14 cellular contexts compared by ENCODE assay signal in the genomic region with DNA sequence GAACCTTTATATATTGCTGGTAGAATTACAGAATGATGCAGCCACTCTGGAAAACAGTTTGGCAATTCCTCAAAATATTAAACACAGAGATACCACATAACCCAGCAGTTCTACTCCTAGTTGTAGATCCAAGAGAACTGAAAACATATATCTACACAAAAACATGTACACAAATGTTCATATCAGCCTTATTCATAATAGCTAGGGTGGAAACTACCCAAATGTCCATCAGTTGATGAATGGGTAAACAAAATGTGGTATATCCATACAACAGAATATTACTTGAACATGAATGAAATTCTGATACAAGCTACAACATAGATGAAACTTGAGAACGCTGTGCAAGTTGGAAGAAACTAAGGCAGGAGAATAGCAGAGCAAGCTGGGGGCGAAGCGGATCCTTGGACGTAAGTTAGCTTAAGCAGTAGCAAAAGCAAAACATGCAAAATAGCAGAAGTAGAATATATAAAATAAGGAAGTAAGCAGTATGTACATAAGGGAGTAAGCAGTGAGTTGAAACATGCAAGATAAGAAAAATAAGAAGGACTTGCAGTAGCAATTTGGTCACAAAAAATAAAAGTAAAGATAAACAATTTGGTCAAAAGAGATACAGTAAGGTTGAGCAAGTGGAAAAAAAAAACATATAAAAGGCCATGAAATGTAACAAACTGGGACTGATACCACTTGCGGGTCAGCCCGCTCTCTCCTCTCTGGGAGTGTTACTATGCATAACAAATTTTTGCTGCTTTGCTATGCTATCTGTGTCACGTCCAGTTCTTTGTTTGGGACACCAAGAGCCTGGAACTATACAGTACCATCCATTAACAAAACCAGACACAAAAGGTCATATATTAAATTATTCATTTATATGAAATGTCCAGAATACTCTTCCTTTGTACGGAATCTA. TPM values are rescaled to one million over a fixed set of nuclear protein-coding genes. Genes with fewer than 3 reads are reported as not detected.
DNase-seq lines count a peak whose midpoint lies in the region; ATAC-seq and TF ChIP-seq lines count a peak whose summit lies in the region.
"Had no signal": no experiment of that assay in that cellular context is flagged by ENCODE, and none has a peak within 500 bp of the region (broad histone marks: within the 10 kb centered on the region; RNA-seq: fewer than 3 reads in every experiment).

No MANE protein-coding gene starts in this region.

- H3K36me3 ChIP-seq in left lung (no peaks in the 10 kb centered on the region), aorta (ENCODE audit: control insufficient read depth in 1 of 2, insufficient read depth in 2 of 2, low read length in 1 of 2) (no peaks in the 10 kb centered on the region), colonic mucosa (no peaks in the 10 kb centered on the region)
- H3K36me3 ChIP-seq: cardiac muscle cell, WERI-Rb-1 had no signal

- H3K9ac ChIP-seq in colonic mucosa (ENCODE audit: low read depth in 2 of 2, low read length in 2 of 2): no peak overlapping the region

- intact Hi-C loops in left lung (cut with DNase I) (no loop called here), aorta (cut with DNase I) (no loop called here), colonic mucosa (cut with DNase I) (no loop called here)

- no peak overlapping the region for H3K4me3 ChIP-seq in left lung
- no peak overlapping the region for H3K4me3 ChIP-seq in aorta (ENCODE audit: low read length in 2 of 2)
- no peak overlapping the region for H3K4me3 ChIP-seq in colonic mucosa
- H3K4me3 ChIP-seq: cardiac muscle cell had no signal

- H3K27ac ChIP-seq in left lung (peak overlapping the region in 1 of 2 donors; percentile 51), aorta (ENCODE audit: low read depth in 1 of 2, low read length in 2 of 2) (no peak overlapping the region), colonic mucosa (no peak overlapping the region)
- H3K27ac ChIP-seq: cardiac muscle cell, WERI-Rb-1 had no signal

- TF ChIP-seq CTCF in left lung (IDR thresholded peaks at IDR 0.05) (no peak), colonic mucosa (IDR thresholded peaks at IDR 0.05) (no peak)

- DNase-seq in NAMALWA (ENCODE audit: low spot score): peak; percentile 46
- DNase-seq in left lung: no peak
- DNase-seq in aorta: no peak
- no peak for DNase-seq in kidney tubule cell (ENCODE audit: low spot score)
- no peak for DNase-seq in DMS79 treated with DMSO at 0.1 percent for 48 hours (lab: John Stamatoyannopoulos, UW)
- DNase-seq in colonic mucosa: no peak
- DNase-seq: activated T-cell treated with anti-CD3 and anti-CD28 coated beads, Interleukin-2, amount 50 U/mL, for 72 hours; Caco-2; H7; NK-92 treated with Interleukin-12 subunit alpha and Interleukin-12 subunit beta, amount 100 ng/mL, for 24 hours; WERI-Rb-1 had no signal

- peak; percentile 58 for ATAC-seq in GM18511 (IDR thresholded peaks at IDR 0.05; ENCODE audit: unreplicated experiment)
- ATAC-seq in HG02798 (IDR thresholded peaks at IDR 0.05; ENCODE audit: poor library complexity, unreplicated experiment): peak; percentile 46
- peak; percentile 60 for ATAC-seq in left lung
- ATAC-seq in aorta (ENCODE audit: low FRiP score): no peak
- ATAC-seq: activated T-cell treated with anti-CD3 and anti-CD28 coated beads, Interleukin-2, amount 50 U/mL, for 72 hours had no signal

- H3K4me1 ChIP-seq in left lung (peaks cover 0 to 7% of the 10 kb centered on the region in 2 donors), aorta (ENCODE audit: control insufficient read depth in 1 of 2, insufficient read depth in 2 of 2, low read length in 2 of 2) (no peaks in the 10 kb centered on the region), colonic mucosa (no peaks in the 10 kb centered on the region)

- WGBS in aorta, 2 donors: 89 to 92% methylated on average over 8 of the region's 8 CpGs

- H3K27me3 ChIP-seq in left lung: no peaks in the 10 kb centered on the region
- H3K27me3 ChIP-seq in aorta (ENCODE audit: control insufficient read depth in 1 of 2, insufficient read depth in 2 of 2, low read length in 1 of 2): no peaks in the 10 kb centered on the region
- H3K27me3 ChIP-seq in colonic mucosa: no peaks in the 10 kb centered on the region
- H3K27me3 ChIP-seq: cardiac muscle cell had no signal

- no peaks in the 10 kb centered on the region for H3K9me3 ChIP-seq in left lung
- no peaks in the 10 kb centered on the region for H3K9me3 ChIP-seq in aorta (ENCODE audit: control insufficient read depth, low read length)
- H3K9me3 ChIP-seq in colonic mucosa: no peaks in the 10 kb centered on the region
- H3K9me3 ChIP-seq: Caco-2 had no signal

RNA-seq across cellular contexts. Expression of a gene that starts 18.0 kb away (rescaled TPM):
- total RNA-seq in left lung (10 to 100 TPM; 10.2 to 12.2 TPM), aorta (10 to 100 TPM in 1 of 2 donors, 1 to 10 TPM in 1; 9.1 to 36.8 TPM), colonic mucosa (10 to 100 TPM; 12.1 to 31.4 TPM)
- 10 to 100 TPM in 1 of 2 donors, 1 to 10 TPM in 1; 4.1 to 11.7 TPM for polyA plus RNA-seq in aorta

RNA-seq across cellular contexts. Expression of a gene that starts 27.9 kb away (rescaled TPM):
- total RNA-seq in left lung (100 to 1,000 TPM in 1 of 2 donors, 10 to 100 TPM in 1; 60.6 to 106 TPM), aorta (10 to 100 TPM; 41.5 to 60.1 TPM), colonic mucosa (10 to 100 TPM; 37.5 to 50.0 TPM)
- polyA plus RNA-seq in aorta: 10 to 100 TPM; 21.0 to 40.0 TPM

RNA-seq across cellular contexts. Expression of a gene that starts 38.9 kb away (rescaled TPM):
- 10 to 100 TPM; 22.7 to 27.4 TPM for total RNA-seq in left lung
- 10 to 100 TPM; 22.7 to 23.8 TPM for total RNA-seq in aorta
- polyA plus RNA-seq in aorta: 1 to 10 TPM; 7.0 to 9.4 TPM
- total RNA-seq in colonic mucosa: 10 to 100 TPM; 24.6 to 36.8 TPM
